In genomic region chr20:29877411-29878280, GRCh38 we compare ENCODE assay signal across 7 cellular contexts.
DNase-seq lines count a peak whose midpoint lies in the region; ATAC-seq and TF ChIP-seq lines count a peak whose summit lies in the region.
"Not testable (repeated sequence)": the region's sequence is repeated elsewhere in the genome, so short reads cannot be mapped to it uniquely, and the experiment has no call there.

No MANE protein-coding gene starts in this region.

- H3K36me3 ChIP-seq in Caco-2 (ENCODE audit: control insufficient read depth, insufficient read depth, low read length); Panc1 (ENCODE audit: control insufficient read depth, insufficient read depth, low read length): not testable (repeated sequence)

- ATAC-seq in Panc1, right cardiac atrium: not testable (repeated sequence)

- not testable (repeated sequence) for H3K4me1 ChIP-seq in Caco-2; Panc1 (ENCODE audit: control insufficient read depth, insufficient read depth, low read length); right cardiac atrium (ENCODE audit: control insufficient read depth, insufficient read depth, low read length); mononuclear cell (ENCODE audit: insufficient read depth, low read length)

- peaks cover 24% of the 10 kb centered on the region for H3K9me3 ChIP-seq in Caco-2
- H3K9me3 ChIP-seq in Panc1 (ENCODE audit: control insufficient read depth, insufficient read depth, low read depth, low read length); right cardiac atrium (ENCODE audit: control insufficient read depth, low read length); mononuclear cell (ENCODE audit: low read depth, low read length): not testable (repeated sequence)

- DNase-seq in Caco-2: peak in 1 of 2 experiments; percentile 34
- DNase-seq in LNCaP clone FGC (ENCODE audit: low read depth); Panc1 (ENCODE audit: low read depth, low spot score); activated CD4-positive, alpha-beta T cell treated with anti-CD3 and anti-CD28 coated beads, Interleukin-2, amount 10 ng/mL, durations not matched to agents 7 days and 5 days; activated naive CD4-positive, alpha-beta T cell treated with anti-CD3 and anti-CD28 coated beads, Interleukin-2, amount 10 ng/mL, durations not matched to agents 7 days and 5 days: not testable (repeated sequence)
- peak; percentile 7 to 56 (median 33) for DNase-seq in right cardiac atrium

- CTCF ChIA-PET in Caco-2 (lab: Charles Lee); Panc1 (lab: Charles Lee); activated CD4-positive, alpha-beta T cell treated with anti-CD3 and anti-CD28 coated beads, Interleukin-2, amount 10 ng/mL, durations not matched to agents 7 days and 5 days (lab: Charles Lee); activated naive CD4-positive, alpha-beta T cell treated with anti-CD3 and anti-CD28 coated beads, Interleukin-2, amount 10 ng/mL, durations not matched to agents 7 days and 5 days (lab: Charles Lee): not testable (repeated sequence)

- not testable (repeated sequence) for BruUV-seq in Caco-2 (replicated peaks; lab: Mats Ljungman, UMichigan); Panc1 (replicated peaks; lab: Mats Ljungman, UMichigan)

- in situ Hi-C loops in Panc1 (cut with HindIII; ENCODE audit: low pct_unique_long_range_greater_than_20kb, low sequenced_read_pairs): not testable (repeated sequence)

- H3K4me3 Mint-ChIP-seq in Caco-2 (ENCODE audit: unreplicated experiment): not testable (repeated sequence)
- H3K4me3 Mint-ChIP-seq in activated CD4-positive, alpha-beta T cell treated with anti-CD3 and anti-CD28 coated beads, Interleukin-2, amount 10 ng/mL, durations not matched to agents 7 days and 5 days: peak overlapping the region; percentile 48
- peak overlapping the region; percentile 40 for H3K4me3 Mint-ChIP-seq in activated naive CD4-positive, alpha-beta T cell treated with anti-CD3 and anti-CD28 coated beads, Interleukin-2, amount 10 ng/mL, durations not matched to agents 7 days and 5 days

- not testable (repeated sequence) for H3K27me3 Mint-ChIP-seq in Caco-2 (ENCODE audit: insufficient read depth, unreplicated experiment); activated CD4-positive, alpha-beta T cell treated with anti-CD3 and anti-CD28 coated beads, Interleukin-2, amount 10 ng/mL, durations not matched to agents 7 days and 5 days; activated naive CD4-positive, alpha-beta T cell treated with anti-CD3 and anti-CD28 coated beads, Interleukin-2, amount 10 ng/mL, durations not matched to agents 7 days and 5 days

- H3K27me3 ChIP-seq in Caco-2 (replicated peaks; ENCODE audit: control insufficient read depth, insufficient read depth, low read length); Panc1 (ENCODE audit: control insufficient read depth, insufficient read depth, low read length); right cardiac atrium (ENCODE audit: control insufficient read depth, insufficient read depth); mononuclear cell (ENCODE audit: insufficient read depth, low read length): not testable (repeated sequence)

- H3K9me3 Mint-ChIP-seq in Caco-2 (ENCODE audit: unreplicated experiment): peaks cover 46% of the 10 kb centered on the region
- peaks cover 42% of the 10 kb centered on the region for H3K9me3 Mint-ChIP-seq in activated CD4-positive, alpha-beta T cell treated with anti-CD3 and anti-CD28 coated beads, Interleukin-2, amount 10 ng/mL, durations not matched to agents 7 days and 5 days
- H3K9me3 Mint-ChIP-seq in activated naive CD4-positive, alpha-beta T cell treated with anti-CD3 and anti-CD28 coated beads, Interleukin-2, amount 10 ng/mL, durations not matched to agents 7 days and 5 days: peaks cover 43% of the 10 kb centered on the region

- not testable (repeated sequence) for H3K4me1 Mint-ChIP-seq in Caco-2 (ENCODE audit: low read depth, unreplicated experiment); activated CD4-positive, alpha-beta T cell treated with anti-CD3 and anti-CD28 coated beads, Interleukin-2, amount 10 ng/mL, durations not matched to agents 7 days and 5 days; activated naive CD4-positive, alpha-beta T cell treated with anti-CD3 and anti-CD28 coated beads, Interleukin-2, amount 10 ng/mL, durations not matched to agents 7 days and 5 days

- not testable (repeated sequence) for H3K36me3 Mint-ChIP-seq in Caco-2 (ENCODE audit: insufficient read depth, unreplicated experiment); activated CD4-positive, alpha-beta T cell treated with anti-CD3 and anti-CD28 coated beads, Interleukin-2, amount 10 ng/mL, durations not matched to agents 7 days and 5 days (ENCODE audit: low read depth); activated naive CD4-positive, alpha-beta T cell treated with anti-CD3 and anti-CD28 coated beads, Interleukin-2, amount 10 ng/mL, durations not matched to agents 7 days and 5 days

- intact Hi-C loops in Caco-2 (cut with micrococcal nuclease; ENCODE audit: unreplicated experiment): not testable (repeated sequence)
- intact Hi-C loops in Panc1 (cut with micrococcal nuclease; ENCODE audit: unreplicated experiment) (loop anchor here (10.0 kb wide), 1 partner anchor 763 kb away; no protein-coding TSS in a partner anchor), right cardiac atrium (cut with DNase I) (loop anchor here in 2 of 4 donors (10.0 kb wide), 1 partner anchor 753 kb away; no protein-coding TSS in a partner anchor)

- H3K27ac ChIP-seq in Panc1 (ENCODE audit: low read length); right cardiac atrium (ENCODE audit: low read length): not testable (repeated sequence)

- 61% methylated on average over 31 of the region's 31 CpGs for WGBS in right cardiac atrium

- not testable (repeated sequence) for TF ChIP-seq CTCF in Caco-2 (IDR thresholded peaks at IDR 0.05; ENCODE audit: insufficient read depth in 1 of 2, low read depth in 1 of 2, low read length in 1 of 2, severe bottlenecking in 1 of 2, unreplicated experiment in 1 of 2); LNCaP clone FGC (IDR thresholded peaks at IDR 0.05; ENCODE audit: control insufficient read depth, extremely low read depth, insufficient read depth); Panc1 (IDR thresholded peaks at IDR 0.05)

- H3K4me3 ChIP-seq in Caco-2 (ENCODE audit: low read depth, low read length); right cardiac atrium (ENCODE audit: low read length): not testable (repeated sequence)
- H3K4me3 ChIP-seq in LNCaP clone FGC (ENCODE audit: low read depth, low read length) (peak overlapping the region; percentile 50), Panc1 (ENCODE audit: low read depth in 2 of 2, low read length in 2 of 2) (peak overlapping the region; percentile 46 to 66), mononuclear cell (ENCODE audit: low read length) (peak overlapping the region; percentile 4)

- peak overlapping the region; percentile 11 for H3K27ac Mint-ChIP-seq in Caco-2 (ENCODE audit: unreplicated experiment)
- H3K27ac Mint-ChIP-seq in activated CD4-positive, alpha-beta T cell treated with anti-CD3 and anti-CD28 coated beads, Interleukin-2, amount 10 ng/mL, durations not matched to agents 7 days and 5 days; activated naive CD4-positive, alpha-beta T cell treated with anti-CD3 and anti-CD28 coated beads, Interleukin-2, amount 10 ng/mL, durations not matched to agents 7 days and 5 days: not testable (repeated sequence)

- POLR2A ChIA-PET in Caco-2 (lab: Charles Lee); Panc1 (lab: Charles Lee); activated CD4-positive, alpha-beta T cell treated with anti-CD3 and anti-CD28 coated beads, Interleukin-2, amount 10 ng/mL, durations not matched to agents 7 days and 5 days (lab: Charles Lee): not testable (repeated sequence)
